ENCODE assay signal across 8 cellular contexts in genomic region chr17:8832711-8833352, GRCh38. TPM values are rescaled to one million over a fixed set of nuclear protein-coding genes. Genes with fewer than 3 reads are reported as not detected.
DNase-seq lines count a peak whose midpoint lies in the region; ATAC-seq and TF ChIP-seq lines count a peak whose summit lies in the region.

No MANE protein-coding gene starts in this region.

- peak overlapping the region; percentile 69 for H3K27ac ChIP-seq in WERI-Rb-1
- H3K27ac ChIP-seq in foreskin keratinocyte, result no peak overlapping the region
- no peak overlapping the region for H3K27ac ChIP-seq in ovary

- DNase-seq in activated CD4-positive, alpha-beta T cell treated with anti-CD3 and anti-CD28 coated beads for 24 hours (ENCODE audit: low read depth in 2 of 2), result peak; percentile 14 to 24
- no peak for DNase-seq in activated CD4-positive, alpha-beta T cell treated with anti-CD3 and anti-CD28 coated beads for 1 hour
- DNase-seq in WERI-Rb-1, result peak; percentile 94
- no peak for DNase-seq in foreskin keratinocyte
- peak; percentile 5 for DNase-seq in stimulated activated CD8-positive, alpha-beta memory T cell treated with anti-CD3 and anti-CD28 coated beads, Interleukin-7, amount 100 ng/mL, for 24 hours (ENCODE audit: low read depth)
- DNase-seq in ovary, result no peak
- DNase-seq in left lobe of liver (ENCODE audit: low spot score), result no peak

- TF ChIP-seq POLR2A in ovary (IDR thresholded peaks at IDR 0.05), result no peak

- no peaks in the 10 kb centered on the region for H3K9me3 ChIP-seq in WERI-Rb-1 (ENCODE audit: severe bottlenecking)
- H3K9me3 ChIP-seq in ovary, result no peaks in the 10 kb centered on the region

- H3K4me1 ChIP-seq in foreskin keratinocyte (no peaks in the 10 kb centered on the region), ovary (ENCODE audit: insufficient read depth) (no peaks in the 10 kb centered on the region)

- ATAC-seq in foreskin keratinocyte, result no peak
- ATAC-seq in left lobe of liver, result no peak
- ATAC-seq in HG02973 (IDR thresholded peaks at IDR 0.05; ENCODE audit: unreplicated experiment), result no peak

- TF ChIP-seq CTCF in WERI-Rb-1 (IDR thresholded peaks at IDR 0.05; ENCODE audit: low read depth, low read length) (peak; percentile 90), foreskin keratinocyte (conservative IDR thresholded peaks at IDR 0.05) (peak; percentile 55), ovary (IDR thresholded peaks at IDR 0.05) (no peak)

- intact Hi-C loops in ovary (cut with DNase I), result no loop called here

- H3K36me3 ChIP-seq in WERI-Rb-1, result no peaks in the 10 kb centered on the region
- H3K36me3 ChIP-seq in ovary, result no peaks in the 10 kb centered on the region

- no peak for TF ChIP-seq EP300 in ovary (IDR thresholded peaks at IDR 0.05)

- H3K27me3 ChIP-seq in WERI-Rb-1 (ENCODE audit: insufficient read depth, low read depth, severe bottlenecking) (no peaks in the 10 kb centered on the region), foreskin keratinocyte (no peaks in the 10 kb centered on the region), ovary (no peaks in the 10 kb centered on the region)

- H3K4me3 ChIP-seq in WERI-Rb-1 (ENCODE audit: low read depth, low read length), result no peak overlapping the region
- H3K4me3 ChIP-seq in ovary, result no peak overlapping the region

- WGBS in ovary, 3 donors, result 18 to 29% (median 26%) methylated on average over 23 to 33 of the region's 33 CpGs

RNA-seq across cellular contexts. Expression of gene MFSD6L, which starts 33.7 kb away (rescaled TPM):
- total RNA-seq in foreskin keratinocyte, result not detected in 2 replicates
- polyA plus RNA-seq in foreskin keratinocyte, result not detected in 2 replicates
- total RNA-seq in ovary, result 1 to 10 TPM in 1 of 7 donors, under 1 TPM in 4, not detected in 2; 0.13 to 2.2 (median 0.48) TPM
- not detected for polyA plus RNA-seq in ovary
- not detected for total RNA-seq in left lobe of liver

RNA-seq across cellular contexts. Expression of gene PIK3R6, which starts 34.6 kb away (rescaled TPM):
- not detected in 2 replicates for total RNA-seq in foreskin keratinocyte
- not detected in 2 replicates for polyA plus RNA-seq in foreskin keratinocyte
- under 1 TPM; 0.12 to 0.92 (median 0.20) TPM for total RNA-seq in ovary
- polyA plus RNA-seq in ovary, result under 1 TPM; 0.25 to 0.93 TPM
- total RNA-seq in left lobe of liver, result 0.18 TPM

Comparison
In these comparisons a context has a peak if more than half of its experiments do, and no peak if none do; other contexts are left out.
1. DNase-seq: peak in activated CD4-positive, alpha-beta T cell treated with anti-CD3 and anti-CD28 coated beads for 24 hours (2 of 2), WERI-Rb-1 (single experiment) and stimulated activated CD8-positive, alpha-beta memory T cell treated with anti-CD3 and anti-CD28 coated beads, Interleukin-7, amount 100 ng/mL, for 24 hours (single experiment); none in activated CD4-positive, alpha-beta T cell treated with anti-CD3 and anti-CD28 coated beads for 1 hour (single experiment), foreskin keratinocyte (0 of 2), ovary (0 of 5) and left lobe of liver (single experiment).
2. CTCF ChIP-seq: peak in WERI-Rb-1 (single experiment) and foreskin keratinocyte (single experiment); none in ovary (0 of 3).